ENCODE assay signal across 9 cellular contexts in genomic region chr6:137237413-137238170, GRCh38. TPM values are rescaled to one million over a fixed set of nuclear protein-coding genes. Genes with fewer than 3 reads are reported as not detected.
DNase-seq lines count a peak whose midpoint lies in the region; ATAC-seq and TF ChIP-seq lines count a peak whose summit lies in the region.
"Had no signal": no experiment of that assay in that cellular context is flagged by ENCODE, and none has a peak within 500 bp of the region (broad histone marks: within the 10 kb centered on the region; RNA-seq: fewer than 3 reads in every experiment).

No MANE protein-coding gene starts in this region.

- H3K4me1 ChIP-seq in left ventricle myocardium inferior (peaks cover 55% of the 10 kb centered on the region), neural progenitor cell (no peaks in the 10 kb centered on the region)
- H3K4me1 ChIP-seq: BE2C had no signal

- peak overlapping the region; percentile 56 for H3K27ac Mint-ChIP-seq in type B pancreatic cell
- H3K27ac Mint-ChIP-seq in neural progenitor cell, result no peak overlapping the region

- no peak overlapping the region for H3K4me3 ChIP-seq in left ventricle myocardium inferior
- no peak overlapping the region for H3K4me3 ChIP-seq in neural progenitor cell

- intact Hi-C loops in left ventricle myocardium inferior (cut with micrococcal nuclease), result no loop called here
- intact Hi-C loops in left cardiac atrium (cut with DNase I), result no loop called here

- H3K4me1 Mint-ChIP-seq in type B pancreatic cell (ENCODE audit: unreplicated experiment) (no peaks in the 10 kb centered on the region), neural progenitor cell (no peaks in the 10 kb centered on the region)

- ATAC-seq in left cardiac atrium (no peak), GM19397 (IDR thresholded peaks at IDR 0.05; ENCODE audit: unreplicated experiment) (no peak), GM18505 (IDR thresholded peaks at IDR 0.05; ENCODE audit: unreplicated experiment) (no peak)

- no peaks in the 10 kb centered on the region for H3K27me3 ChIP-seq in left ventricle myocardium inferior (ENCODE audit: low read depth)
- H3K27me3 ChIP-seq in neural progenitor cell, result no peaks in the 10 kb centered on the region
- H3K27me3 ChIP-seq: BE2C had no signal

- H3K36me3 Mint-ChIP-seq in type B pancreatic cell (no peaks in the 10 kb centered on the region), neural progenitor cell (no peaks in the 10 kb centered on the region)

- H3K9me3 ChIP-seq in left ventricle myocardium inferior (replicated peaks) (peaks cover 7% of the 10 kb centered on the region), neural progenitor cell (ENCODE audit: low read depth) (no peaks in the 10 kb centered on the region)
- H3K9me3 ChIP-seq: BE2C had no signal

- no peaks in the 10 kb centered on the region for H3F3A ChIP-seq in neural progenitor cell (ENCODE audit: low read depth)

- H3K4me2 ChIP-seq in neural progenitor cell, result no peak overlapping the region

- TF ChIP-seq POLR2A in GM18505 (IDR thresholded peaks at IDR 0.05; ENCODE audit: borderline replicate concordance, extremely low read depth, insufficient read depth, insufficient read length), result no peak

- no peak for DNase-seq in left ventricle myocardium inferior
- no peak for DNase-seq in left cardiac atrium
- DNase-seq in amniotic stem cell (lab: John Stamatoyannopoulos, UW), result peak; percentile 58
- peak; percentile 93 for DNase-seq in islet precursor cell
- no peak for DNase-seq in type B pancreatic cell (ENCODE audit: extremely low spot score, unreplicated experiment)
- no peak for DNase-seq in neural progenitor cell (ENCODE audit: low spot score)
- DNase-seq: BE2C had no signal

- H3K27ac ChIP-seq in left ventricle myocardium inferior (replicated peaks) (peak overlapping the region; percentile 78), neural progenitor cell (no peak overlapping the region)

- no peak overlapping the region for H3K9ac ChIP-seq in neural progenitor cell

- H3K79me2 ChIP-seq in neural progenitor cell (ENCODE audit: low read depth), result no peaks in the 10 kb centered on the region

- H4K20me1 ChIP-seq in neural progenitor cell (ENCODE audit: low read depth), result no peaks in the 10 kb centered on the region

- H3K36me3 ChIP-seq in left ventricle myocardium inferior, result no peaks in the 10 kb centered on the region
- no peaks in the 10 kb centered on the region for H3K36me3 ChIP-seq in neural progenitor cell
- H3K36me3 ChIP-seq: BE2C had no signal

- no peak for TF ChIP-seq CTCF in left ventricle myocardium inferior (IDR thresholded peaks at IDR 0.05; ENCODE audit: borderline replicate concordance)
- TF ChIP-seq CTCF in type B pancreatic cell (conservative IDR thresholded peaks at IDR 0.05), result no peak
- TF ChIP-seq CTCF in neural progenitor cell (IDR thresholded peaks at IDR 0.05), result no peak

- no peaks in the 10 kb centered on the region for H3K27me3 Mint-ChIP-seq in type B pancreatic cell
- no peaks in the 10 kb centered on the region for H3K27me3 Mint-ChIP-seq in neural progenitor cell (ENCODE audit: insufficient read depth, low read depth)

- H3K4me3 Mint-ChIP-seq in type B pancreatic cell (no peak overlapping the region), neural progenitor cell (no peak overlapping the region)

- peaks cover 11% of the 10 kb centered on the region for H3K9me3 Mint-ChIP-seq in type B pancreatic cell
- H3K9me3 Mint-ChIP-seq in neural progenitor cell, result peaks cover 5% of the 10 kb centered on the region

- H2AFZ ChIP-seq in neural progenitor cell (replicated peaks), result no peak overlapping the region

RNA-seq across cellular contexts. Expression of gene IFNGR1, which starts 18.4 kb away (rescaled TPM):
- total RNA-seq in left ventricle myocardium inferior (97.6 TPM), left cardiac atrium (100 to 1,000 TPM; 128 to 158 TPM), type B pancreatic cell (ENCODE audit: low replicate concordance) (28.4 and 35.5 TPM in 2 replicates), neural progenitor cell (ENCODE audit: low replicate concordance) (22.7 and 34.0 TPM in 2 replicates)

Comparison
In these comparisons a context has a peak if more than half of its experiments do, and no peak if none do; other contexts are left out.
1. DNase-seq: peak in amniotic stem cell (single experiment) and islet precursor cell (single experiment); none in left ventricle myocardium inferior (single experiment), left cardiac atrium (single experiment), type B pancreatic cell (single experiment) and neural progenitor cell (single experiment).